12 cellular contexts compared by ENCODE assay signal in genomic region chr6:137121401-137121997, GRCh38. TPM values are rescaled to one million over a fixed set of nuclear protein-coding genes. Genes with fewer than 3 reads are reported as not detected.
A peak's percentile ranks its signal among the peaks of the same experiment; 100 is the strongest.
DNase-seq lines count a peak whose midpoint lies in the region; ATAC-seq and TF ChIP-seq lines count a peak whose summit lies in the region.
"Had no signal": no experiment of that assay in that cellular context is flagged by ENCODE, and none has a peak within 500 bp of the region (broad histone marks: within the 10 kb centered on the region; RNA-seq: fewer than 3 reads in every experiment).

No MANE protein-coding gene starts in this region.

- H3K4me1 Mint-ChIP-seq in IgD-negative memory B cell (peaks cover 17 to 31% (median 22%) of the 10 kb centered on the region in 3 donors), memory B cell (peaks cover 17% of the 10 kb centered on the region)
- H3K4me1 Mint-ChIP-seq in T-helper 2 cell treated with Interferon-gamma antibody and Interleukin-4, amounts not matched to agents 5 μg/mL and 100 μg/mL, for 36 hours (ENCODE audit: low read depth): peaks cover 3% of the 10 kb centered on the region

- DNase-seq in GM12865 (ENCODE audit: low read depth): peak; percentile 42
- DNase-seq in memory B cell (ENCODE audit: low spot score in 2 of 2): no peak
- DNase-seq in iPS-NIHi7 (ENCODE audit: extremely low spot score): no peak
- DNase-seq in ecto neural progenitor cell (ENCODE audit: low spot score): no peak
- no peak for DNase-seq in NCI-H2029 treated with DMSO at 0.1 percent for 48 hours (lab: John Stamatoyannopoulos, UW)
- no peak for DNase-seq in T-helper 2 cell treated with Interferon-gamma antibody and Interleukin-4, amounts not matched to agents 5 μg/mL and 100 μg/mL, for 36 hours (ENCODE audit: low spot score)
- DNase-seq: activated effector memory CD4-positive, alpha-beta T cell treated with anti-CD3 and anti-CD28 coated beads, Interleukin-2, amount 50 U/mL, for 16 hours; NCI-H2171; SHP77 treated with DMSO at 0.1 percent for 48 hours; upper lobe of right lung had no signal

- H3K36me3 Mint-ChIP-seq in IgD-negative memory B cell (peaks cover 2% of the 10 kb centered on the region), memory B cell (peaks cover 2% of the 10 kb centered on the region)
- H3K36me3 Mint-ChIP-seq in T-helper 2 cell treated with Interferon-gamma antibody and Interleukin-4, amounts not matched to agents 5 μg/mL and 100 μg/mL, for 36 hours (ENCODE audit: low read depth): no peaks in the 10 kb centered on the region

- peak overlapping the region in 2 of 3 donors; percentile 3 to 75 for H3K27ac Mint-ChIP-seq in IgD-negative memory B cell
- peak overlapping the region; percentile 32 for H3K27ac Mint-ChIP-seq in memory B cell
- H3K27ac Mint-ChIP-seq in T-helper 2 cell treated with Interferon-gamma antibody and Interleukin-4, amounts not matched to agents 5 μg/mL and 100 μg/mL, for 36 hours: no peak overlapping the region

- H3K9me3 Mint-ChIP-seq in IgD-negative memory B cell (peaks cover 0 to 7% (median 6%) of the 10 kb centered on the region in 3 donors), memory B cell (peaks cover 5% of the 10 kb centered on the region)
- H3K9me3 Mint-ChIP-seq in T-helper 2 cell treated with Interferon-gamma antibody and Interleukin-4, amounts not matched to agents 5 μg/mL and 100 μg/mL, for 36 hours: peaks cover 4% of the 10 kb centered on the region

- ATAC-seq in GM21515 (IDR thresholded peaks at IDR 0.05; ENCODE audit: unreplicated experiment) (peak; percentile 51), memory B cell (ENCODE audit: low read depth) (peak; percentile 57)
- ATAC-seq: upper lobe of right lung had no signal

- TF ChIP-seq CTCF in GM12865 (IDR thresholded peaks at IDR 0.05; ENCODE audit: insufficient read depth, low read depth, low read length, missing control alignments): no peak

- peak overlapping the region; percentile 26 for H3K4me3 ChIP-seq in GM12865 (ENCODE audit: low read depth, low read length)
- H3K4me3 ChIP-seq: upper lobe of right lung had no signal

- peak overlapping the region in 3 of 4 donors; percentile 0 to 87 (median 1) for H3K4me3 Mint-ChIP-seq in IgD-negative memory B cell
- H3K4me3 Mint-ChIP-seq in memory B cell: peak overlapping the region; percentile 39
- no peak overlapping the region for H3K4me3 Mint-ChIP-seq in T-helper 2 cell treated with Interferon-gamma antibody and Interleukin-4, amounts not matched to agents 5 μg/mL and 100 μg/mL, for 36 hours

- H3K27me3 Mint-ChIP-seq in IgD-negative memory B cell (no peaks in the 10 kb centered on the region), memory B cell (no peaks in the 10 kb centered on the region)
- peaks cover 8% of the 10 kb centered on the region for H3K27me3 Mint-ChIP-seq in T-helper 2 cell treated with Interferon-gamma antibody and Interleukin-4, amounts not matched to agents 5 μg/mL and 100 μg/mL, for 36 hours (ENCODE audit: low read depth)

RNA-seq across cellular contexts. Expression of gene IL22RA2, which starts 51.9 kb away (rescaled TPM):
- not detected for polyA plus RNA-seq in IgD-negative memory B cell
